In genomic region chr2:163838890-163839289, GRCh38 we compare ENCODE assay signal across 18 cellular contexts.
"Had no signal": no experiment of that assay in that cellular context is flagged by ENCODE, and none has a peak within 500 bp of the region (broad histone marks: within the 10 kb centered on the region; RNA-seq: fewer than 3 reads in every experiment).

No MANE protein-coding gene starts in this region.

- H3K36me3 ChIP-seq: MG63, Peyer's patch had no signal

- H3K4me1 ChIP-seq: Peyer's patch, SJCRH30 had no signal

- DNase-seq: KBM-7, MG63, NCI-H1092 treated with DMSO at 0.1 percent for 48 hours, NCI-H1436, NCI-H187, NCI-H2029, NCI-H2081 treated with DMSO at 0.1 percent for 48 hours, NCI-H2171, NCI-H226, NCI-H446, NCI-H510A, NCI-H524 treated with DMSO at 0.1 percent for 48 hours, NCI-H69, NCI-H774, PC-3, Peyer's patch, SHP77 treated with DMSO at 0.1 percent for 48 hours, SJCRH30 had no signal

- H3K27ac ChIP-seq: Peyer's patch, SJCRH30 had no signal

- H3K9me3 ChIP-seq: MG63, Peyer's patch, SJCRH30 had no signal

- H3K27me3 ChIP-seq: MG63, Peyer's patch, SJCRH30 had no signal

- H3K4me3 ChIP-seq: MG63, Peyer's patch, SJCRH30 had no signal
